Comparison of ENCODE assay signal across 12 cellular contexts in genomic region chr10:74753295-74754211, GRCh38.
DNase-seq lines count a peak whose midpoint lies in the region; ATAC-seq and TF ChIP-seq lines count a peak whose summit lies in the region.
"Had no signal": no experiment of that assay in that cellular context is flagged by ENCODE, and none has a peak within 500 bp of the region (broad histone marks: within the 10 kb centered on the region; RNA-seq: fewer than 3 reads in every experiment).

No MANE protein-coding gene starts in this region.

- intact Hi-C loops in mucosa of descending colon (cut with DNase I, micrococcal nuclease): no loop called here

- TF ChIP-seq CTCF in HL-60 (IDR thresholded peaks at IDR 0.05; ENCODE audit: insufficient read depth, low read length): no peak
- TF ChIP-seq CTCF in astrocyte of the cerebellum (IDR thresholded peaks at IDR 0.05; ENCODE audit: low read depth, low read length, missing control alignments): no peak
- TF ChIP-seq CTCF in mucosa of descending colon (IDR thresholded peaks at IDR 0.05): no peak
- TF ChIP-seq CTCF in smooth muscle cell (IDR thresholded peaks at IDR 0.05; ENCODE audit: borderline replicate concordance, insufficient read depth, poor library complexity, severe bottlenecking): no peak

- H3K4me1 ChIP-seq in mucosa of descending colon (ENCODE audit: low read depth) (no peaks in the 10 kb centered on the region), smooth muscle cell (ENCODE audit: low read depth) (no peaks in the 10 kb centered on the region)

- WGBS in smooth muscle cell (ENCODE audit: low lambda C conversion rate): 82% methylated on average over 18 of the region's 18 CpGs

- no peaks in the 10 kb centered on the region for H3F3A ChIP-seq in smooth muscle cell (ENCODE audit: low read depth)

- H3K27me3 ChIP-seq in HL-60 (ENCODE audit: insufficient read depth, poor library complexity, severe bottlenecking) (no peaks in the 10 kb centered on the region), smooth muscle cell (ENCODE audit: low read depth) (no peaks in the 10 kb centered on the region)
- H3K27me3 ChIP-seq: cardiac muscle cell had no signal

- H3K9ac ChIP-seq in smooth muscle cell (ENCODE audit: low read depth): no peak overlapping the region

- H3K9me3 ChIP-seq in mucosa of descending colon: no peaks in the 10 kb centered on the region
- H3K9me3 ChIP-seq in smooth muscle cell (replicated peaks; ENCODE audit: low read depth): no peaks in the 10 kb centered on the region

- H3K4me3 ChIP-seq in HL-60 (replicated peaks; ENCODE audit: insufficient read depth, low read length): no peak overlapping the region
- H3K4me3 ChIP-seq in astrocyte of the cerebellum (ENCODE audit: low read depth, low read length): no peak overlapping the region
- no peak overlapping the region for H3K4me3 ChIP-seq in mucosa of descending colon
- no peak overlapping the region for H3K4me3 ChIP-seq in smooth muscle cell
- H3K4me3 ChIP-seq: cardiac muscle cell had no signal

- in situ Hi-C loops in astrocyte of the cerebellum (cut with HindIII; ENCODE audit: low sequenced_read_pairs): no loop called here

- no peak overlapping the region for H2AFZ ChIP-seq in smooth muscle cell (ENCODE audit: low read depth)

- no peak overlapping the region for H3K4me2 ChIP-seq in smooth muscle cell

- H4K20me1 ChIP-seq in smooth muscle cell (ENCODE audit: low read depth): no peaks in the 10 kb centered on the region

- H3K27ac ChIP-seq in HL-60 (replicated peaks): peak overlapping the region; percentile 56
- no peak overlapping the region for H3K27ac ChIP-seq in substantia nigra (ENCODE audit: low read depth, low read length, poor library complexity, severe bottlenecking)
- H3K27ac ChIP-seq in smooth muscle cell (ENCODE audit: low read depth): no peak overlapping the region
- H3K27ac ChIP-seq: cardiac muscle cell had no signal

- DNase-seq in AG08395 (ENCODE audit: low spot score) (peak; percentile 79), HL-60 (ENCODE audit: low read depth in 1 of 2, low spot score in 1 of 2) (peak in 1 of 2 experiments; percentile 56), astrocyte of the cerebellum (ENCODE audit: low read depth) (peak; percentile 83), mucosa of descending colon (no peak), substantia nigra (lab: John Stamatoyannopoulos, UW) (no peak), smooth muscle cell (lab: John Stamatoyannopoulos, UW; ENCODE audit: unreplicated experiment) (no peak)
- DNase-seq: naive thymus-derived CD8-positive, alpha-beta T cell; RPMI8226; stimulated activated CD4-positive, alpha-beta T cell treated with anti-CD3 and anti-CD28 coated beads, Interleukin-1b, Interleukin-23, amount 100 ng/mL, for 48 hours had no signal

- H3K36me3 ChIP-seq in mucosa of descending colon (ENCODE audit: low read depth) (no peaks in the 10 kb centered on the region), smooth muscle cell (ENCODE audit: low read depth) (no peaks in the 10 kb centered on the region)
- H3K36me3 ChIP-seq: cardiac muscle cell had no signal

- ATAC-seq in mucosa of descending colon: peak; percentile 38
- no peak for ATAC-seq in GM19455 (IDR thresholded peaks at IDR 0.05; ENCODE audit: unreplicated experiment)
- ATAC-seq in HG03565 (IDR thresholded peaks at IDR 0.05; ENCODE audit: unreplicated experiment): no peak
- ATAC-seq: naive thymus-derived CD8-positive, alpha-beta T cell had no signal

- H3K79me2 ChIP-seq in smooth muscle cell (ENCODE audit: low read depth): no peaks in the 10 kb centered on the region

Comparison
In these comparisons a context has a peak if more than half of its experiments do, and no peak if none do; other contexts are left out.
1. DNase-seq: peak in AG08395 (single experiment) and astrocyte of the cerebellum (single experiment); none in mucosa of descending colon (0 of 3), substantia nigra (0 of 49) and smooth muscle cell (single experiment).